Comparison of ENCODE assay signal across 16 cellular contexts in the genomic region with DNA sequence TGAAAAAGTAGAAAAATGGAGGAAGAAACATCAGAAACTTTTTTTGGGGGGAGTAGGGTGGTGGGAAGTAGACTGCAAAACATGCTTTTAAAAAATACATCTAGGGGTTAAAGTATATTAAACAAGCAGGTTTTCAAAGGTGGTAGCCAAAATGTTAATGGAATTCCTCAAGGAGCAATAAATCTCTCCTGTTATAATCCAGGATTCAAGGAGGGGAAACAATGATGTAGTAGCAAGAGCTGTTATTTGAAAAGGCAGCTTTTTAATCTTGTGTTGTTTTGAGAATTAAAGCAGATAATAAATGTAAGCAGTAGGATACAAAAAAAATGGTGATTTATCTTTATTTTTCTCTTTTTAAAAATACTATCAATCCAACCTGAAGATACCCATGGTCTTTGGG.
"Had no signal": no experiment of that assay in that cellular context is flagged by ENCODE, and none has a peak within 500 bp of the region (broad histone marks: within the 10 kb centered on the region; RNA-seq: fewer than 3 reads in every experiment).

No MANE protein-coding gene starts in this region.

- H3K27me3 ChIP-seq: ascending aorta, ovary, sigmoid colon, transverse colon had no signal

- H3K27ac Mint-ChIP-seq: memory B cell; natural killer cell treated with Interleukin-12 subunit alpha and Interleukin-12 subunit beta and Interleukin-15 and Interleukin-18, amount 100 ng/mL, for 72 hours; stimulated activated memory B cell treated with anti-CD40 and anti-IgM and Interleukin-4, amounts not matched to agents 10 μg/mL and 1 μg/mL and 100 μg/mL, for 72 hours had no signal

- H3K27ac ChIP-seq: ascending aorta, ovary had no signal

- ATAC-seq: esophagus mucosa; left ventricle myocardium superior; natural killer cell treated with Interleukin-12 subunit alpha and Interleukin-12 subunit beta and Interleukin-15 and Interleukin-18, amount 100 ng/mL, for 72 hours; stimulated activated memory B cell treated with anti-CD40 and anti-IgM and Interleukin-4, amounts not matched to agents 10 μg/mL and 1 μg/mL and 100 μg/mL, for 72 hours had no signal

- H3K9me3 ChIP-seq: ascending aorta, ovary, sigmoid colon, transverse colon had no signal

- H3K4me3 Mint-ChIP-seq: memory B cell; natural killer cell treated with Interleukin-12 subunit alpha and Interleukin-12 subunit beta and Interleukin-15 and Interleukin-18, amount 100 ng/mL, for 72 hours; stimulated activated memory B cell treated with anti-CD40 and anti-IgM and Interleukin-4, amounts not matched to agents 10 μg/mL and 1 μg/mL and 100 μg/mL, for 72 hours had no signal

- H3K4me3 ChIP-seq: ascending aorta, ovary, sigmoid colon, transverse colon had no signal

- H3K4me1 ChIP-seq: ascending aorta had no signal

- H3K36me3 ChIP-seq: ascending aorta, ovary, sigmoid colon, transverse colon had no signal

- DNase-seq: activated CD4-positive, alpha-beta T cell treated with anti-CD3 and anti-CD28 coated beads for 1 hour; activated CD4-positive, alpha-beta T cell treated with anti-CD3 and anti-CD28 coated beads, Interleukin-2, amount 50 U/mL, for 4 hours; activated naive CD4-positive, alpha-beta T cell treated with Interleukin-2 at 50 U/mL for 16 hours; activated T-cell treated with anti-CD3 and anti-CD28 coated beads for 4 hours; left ventricle myocardium superior; ovary; sigmoid colon; stimulated activated CD4-positive, alpha-beta T cell treated with anti-CD3 and anti-CD28 coated beads, Interleukin-1b, Interleukin-23, amount 100 ng/mL, for 48 hours; T-helper 1 cell; T1000; transverse colon had no signal

- H3K27me3 Mint-ChIP-seq: natural killer cell treated with Interleukin-12 subunit alpha and Interleukin-12 subunit beta and Interleukin-15 and Interleukin-18, amount 100 ng/mL, for 72 hours; stimulated activated memory B cell treated with anti-CD40 and anti-IgM and Interleukin-4, amounts not matched to agents 10 μg/mL and 1 μg/mL and 100 μg/mL, for 72 hours had no signal

- H3K36me3 Mint-ChIP-seq: memory B cell; natural killer cell treated with Interleukin-12 subunit alpha and Interleukin-12 subunit beta and Interleukin-15 and Interleukin-18, amount 100 ng/mL, for 72 hours; stimulated activated memory B cell treated with anti-CD40 and anti-IgM and Interleukin-4, amounts not matched to agents 10 μg/mL and 1 μg/mL and 100 μg/mL, for 72 hours had no signal

- H3K4me1 Mint-ChIP-seq: memory B cell; stimulated activated memory B cell treated with anti-CD40 and anti-IgM and Interleukin-4, amounts not matched to agents 10 μg/mL and 1 μg/mL and 100 μg/mL, for 72 hours had no signal

- H3K9me3 Mint-ChIP-seq: memory B cell had no signal
